8 cellular contexts compared by ENCODE assay signal in the genomic region with DNA sequence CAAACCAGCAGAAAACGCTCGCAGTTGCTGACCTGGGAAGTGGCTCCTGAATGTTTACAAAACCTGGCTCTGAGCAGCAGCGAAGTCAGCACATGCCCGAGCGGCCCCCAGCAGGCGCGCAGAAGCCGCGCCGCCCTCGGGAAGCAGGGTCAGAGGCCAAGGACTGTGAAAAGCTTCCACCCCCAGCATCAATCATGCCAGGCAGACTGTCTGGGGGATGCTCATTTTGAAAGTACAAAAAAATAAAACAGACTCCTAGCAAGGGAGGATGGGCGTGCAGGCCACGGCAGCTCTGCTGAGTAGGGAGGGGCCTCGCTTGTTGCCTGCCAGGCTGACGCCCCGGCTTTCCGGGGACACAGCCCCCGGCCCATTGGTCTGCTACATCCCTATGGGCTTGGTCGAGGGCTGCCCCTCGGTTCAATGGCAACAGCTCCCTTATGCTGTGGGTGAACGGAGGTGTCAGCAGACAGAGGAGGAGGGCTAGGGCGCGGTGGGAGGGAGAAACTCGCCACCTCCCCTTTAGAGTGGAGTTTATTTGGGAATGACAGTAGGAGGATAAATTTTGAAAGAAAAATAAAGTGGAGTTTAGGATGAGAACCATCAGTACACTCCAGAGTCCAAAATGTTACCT. TPM values are rescaled to one million over a fixed set of nuclear protein-coding genes. Genes with fewer than 3 reads are reported as not detected.
DNase-seq lines count a peak whose midpoint lies in the region; ATAC-seq lines count a peak whose summit lies in the region.

No MANE protein-coding gene starts in this region.

- peak overlapping the region; percentile 88 for H3K27ac ChIP-seq in mesenchymal stem cell (ENCODE audit: low read length, poor library complexity, severe bottlenecking)

- DNase-seq in Daoy (ENCODE audit: low read depth) (peak; percentile 78), NCI-H2227 treated with DMSO at 0.1 percent for 48 hours (lab: John Stamatoyannopoulos, UW) (peak; percentile 77), mesenchymal stem cell (peak; percentile 56), NCI-H1092 (lab: John Stamatoyannopoulos, UW) (no peak), inferior parietal cortex (ENCODE audit: extremely low spot score) (no peak)
- DNase-seq in activated effector memory CD4-positive, alpha-beta T cell treated with Interleukin-2 at 50 U/mL for 16 hours = peak; percentile 45
- DNase-seq in stimulated activated naive CD8-positive, alpha-beta T cell treated with anti-CD3 and anti-CD28 coated beads, Interleukin-15, amount 100 ng/mL, for 72 hours = peak; percentile 52 to 62

- H2BK120ac ChIP-seq in mesenchymal stem cell (ENCODE audit: low read depth, low read length) = peak overlapping the region; percentile 77

- H3K27me3 ChIP-seq in mesenchymal stem cell (ENCODE audit: control insufficient read depth in 1 of 2, insufficient read depth in 1 of 2, low read length in 2 of 2) = no peaks in the 10 kb centered on the region

- H3K9me3 Mint-ChIP-seq in stimulated activated naive CD8-positive, alpha-beta T cell treated with anti-CD3 and anti-CD28 coated beads, Interleukin-15, amount 100 ng/mL, for 72 hours = no peaks in the 10 kb centered on the region

- ATAC-seq in stimulated activated naive CD8-positive, alpha-beta T cell treated with anti-CD3 and anti-CD28 coated beads, Interleukin-15, amount 100 ng/mL, for 72 hours = peak; percentile 65
- no peak for ATAC-seq in HG02623 (IDR thresholded peaks at IDR 0.05; ENCODE audit: unreplicated experiment)

- no peak overlapping the region for H3K9ac ChIP-seq in mesenchymal stem cell (ENCODE audit: low read length)

- H3K18ac ChIP-seq in mesenchymal stem cell (ENCODE audit: low read depth in 1 of 2, low read length in 2 of 2) = peak overlapping the region; percentile 79 to 81

- 12% methylated on average over 23 of the region's 24 CpGs for WGBS in mesenchymal stem cell

- peak overlapping the region; percentile 97 for H3K27ac Mint-ChIP-seq in stimulated activated naive CD8-positive, alpha-beta T cell treated with anti-CD3 and anti-CD28 coated beads, Interleukin-15, amount 100 ng/mL, for 72 hours

- no peak overlapping the region for H3K23ac ChIP-seq in mesenchymal stem cell (ENCODE audit: low read length in 2 of 2)

- H3K4me2 ChIP-seq in mesenchymal stem cell (ENCODE audit: low read length, poor library complexity, severe bottlenecking) = peak overlapping the region; percentile 42

- peak overlapping the region; percentile 29 to 88 for H3K4ac ChIP-seq in mesenchymal stem cell (ENCODE audit: low read depth in 1 of 2, low read length in 2 of 2)

- H2AK5ac ChIP-seq in mesenchymal stem cell (ENCODE audit: low read length, severe bottlenecking) = peak overlapping the region; percentile 73

- H3K9me3 ChIP-seq in mesenchymal stem cell (ENCODE audit: control insufficient read depth, low read length) = no peaks in the 10 kb centered on the region

- no peaks in the 10 kb centered on the region for H3K27me3 Mint-ChIP-seq in stimulated activated naive CD8-positive, alpha-beta T cell treated with anti-CD3 and anti-CD28 coated beads, Interleukin-15, amount 100 ng/mL, for 72 hours

- peak overlapping the region; percentile 79 for H4K8ac ChIP-seq in mesenchymal stem cell (ENCODE audit: low read length)

- peak overlapping the region; percentile 48 for H2BK5ac ChIP-seq in mesenchymal stem cell (ENCODE audit: low read depth, low read length, poor library complexity, severe bottlenecking)

- peak overlapping the region; percentile 63 to 84 for H2BK12ac ChIP-seq in mesenchymal stem cell (ENCODE audit: low read length in 2 of 2)

- H3K4me1 ChIP-seq in mesenchymal stem cell (ENCODE audit: control insufficient read depth, insufficient read depth, low read depth, low read length) = peaks cover 37% of the 10 kb centered on the region

- peaks cover 10 to 26% of the 10 kb centered on the region in 2 experiments for H3K36me3 ChIP-seq in mesenchymal stem cell (ENCODE audit: control insufficient read depth in 1 of 2, insufficient read depth in 2 of 2, low read depth in 1 of 2, low read length in 2 of 2)

- H4K91ac ChIP-seq in mesenchymal stem cell (ENCODE audit: low read length) = peak overlapping the region; percentile 96

- no peak overlapping the region for H3K14ac ChIP-seq in mesenchymal stem cell (ENCODE audit: low read length in 2 of 2)

- H3K4me3 Mint-ChIP-seq in stimulated activated naive CD8-positive, alpha-beta T cell treated with anti-CD3 and anti-CD28 coated beads, Interleukin-15, amount 100 ng/mL, for 72 hours = peak overlapping the region; percentile 85 to 94

- H3K4me3 ChIP-seq in mesenchymal stem cell (ENCODE audit: insufficient read depth in 1 of 2, low read depth in 1 of 2, low read length in 2 of 2) = no peak overlapping the region

- no peaks in the 10 kb centered on the region for H3K79me1 ChIP-seq in mesenchymal stem cell (replicated peaks; ENCODE audit: low read length, poor library complexity, severe bottlenecking)

- no peak overlapping the region for H2BK15ac ChIP-seq in mesenchymal stem cell (ENCODE audit: low read depth, poor library complexity, severe bottlenecking)

- peaks cover 86% of the 10 kb centered on the region for H3K4me1 Mint-ChIP-seq in stimulated activated naive CD8-positive, alpha-beta T cell treated with anti-CD3 and anti-CD28 coated beads, Interleukin-15, amount 100 ng/mL, for 72 hours

- H2AFZ ChIP-seq in mesenchymal stem cell (ENCODE audit: low read depth, low read length) = no peak overlapping the region

RNA-seq across cellular contexts. Expression of gene GNB1L, which starts 37.7 kb away (rescaled TPM):
- total RNA-seq in Daoy (2014; rRNA removed; shearing (Covaris generic)) = 16.1 and 17.0 TPM in 2 replicates
- 3.9 TPM for polyA plus RNA-seq in mesenchymal stem cell (2013, experiment 1 of 2)
- 3.9 TPM for polyA plus RNA-seq in mesenchymal stem cell (2013, experiment 2 of 2)

RNA-seq across cellular contexts. Expression of gene RTL10, which starts 37.7 kb away (rescaled TPM):
- total RNA-seq in Daoy (2014; rRNA removed; shearing (Covaris generic)) = 8.2 and 11.2 TPM in 2 replicates
- 6.4 TPM for polyA plus RNA-seq in mesenchymal stem cell (2013, experiment 1 of 2)
- 7.2 TPM for polyA plus RNA-seq in mesenchymal stem cell (2013, experiment 2 of 2)

RNA-seq across cellular contexts. Expression of gene COMT, which starts 49.2 kb away (rescaled TPM):
- total RNA-seq in Daoy (2014; rRNA removed; shearing (Covaris generic)) = 128 and 166 TPM in 2 replicates
- 51.6 TPM for polyA plus RNA-seq in mesenchymal stem cell (2013, experiment 1 of 2)
- polyA plus RNA-seq in mesenchymal stem cell (2013, experiment 2 of 2) = 55.0 TPM

RNA-seq across cellular contexts. Expression of gene TXNRD2, which starts 49.3 kb away (rescaled TPM):
- total RNA-seq in Daoy (2014; rRNA removed; shearing (Covaris generic)) = 31.9 and 40.2 TPM in 2 replicates
- polyA plus RNA-seq in mesenchymal stem cell (2013, experiment 1 of 2) = 5.8 TPM
- polyA plus RNA-seq in mesenchymal stem cell (2013, experiment 2 of 2) = 6.0 TPM

Comparison
In these comparisons a context has a peak if more than half of its experiments do, and no peak if none do; other contexts are left out.
1. DNase-seq: peak in Daoy (single experiment), NCI-H2227 treated with DMSO at 0.1 percent for 48 hours (single experiment), activated effector memory CD4-positive, alpha-beta T cell treated with Interleukin-2 at 50 U/mL for 16 hours (single experiment), mesenchymal stem cell (single experiment) and stimulated activated naive CD8-positive, alpha-beta T cell treated with anti-CD3 and anti-CD28 coated beads, Interleukin-15, amount 100 ng/mL, for 72 hours (2 of 2); none in NCI-H1092 (single experiment) and inferior parietal cortex (single experiment).